16 cellular contexts compared by ENCODE assay signal in the genomic region with DNA sequence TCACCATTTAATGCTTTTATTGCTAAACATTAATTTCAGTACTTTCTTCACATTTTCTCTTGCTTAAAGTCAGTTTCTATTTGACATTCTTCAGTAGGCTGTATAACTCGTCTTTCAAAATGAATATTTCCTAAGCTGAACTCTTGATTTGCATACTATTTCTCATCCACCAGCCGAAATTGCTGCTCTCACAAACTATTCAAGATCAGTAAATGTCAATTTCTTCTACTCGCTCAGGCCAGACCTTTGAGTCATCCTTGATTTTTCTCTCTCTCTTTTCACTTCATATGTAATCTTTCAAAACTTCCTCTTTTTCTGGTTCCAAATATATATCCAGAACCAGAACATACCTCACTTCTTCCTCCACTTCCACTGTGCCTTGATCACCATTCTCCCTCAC.
DNase-seq lines count a peak whose midpoint lies in the region; ATAC-seq and TF ChIP-seq lines count a peak whose summit lies in the region.
"Had no signal": no experiment of that assay in that cellular context is flagged by ENCODE, and none has a peak within 500 bp of the region (broad histone marks: within the 10 kb centered on the region; RNA-seq: fewer than 3 reads in every experiment).

No MANE protein-coding gene starts in this region.

- H3K27me3 ChIP-seq in GM23248 (replicated peaks; ENCODE audit: insufficient read depth) (no peaks in the 10 kb centered on the region), colonic mucosa (no peaks in the 10 kb centered on the region)
- H3K27me3 ChIP-seq: SJCRH30 had no signal

- H3K79me2 ChIP-seq in GM23248 (ENCODE audit: insufficient read depth): no peaks in the 10 kb centered on the region

- H3K4me3 ChIP-seq in GM23248: no peak overlapping the region
- no peak overlapping the region for H3K4me3 ChIP-seq in colonic mucosa
- H3K4me3 ChIP-seq: K562, SJCRH30 had no signal

- no peak overlapping the region for H3K27ac ChIP-seq in GM23248
- no peak overlapping the region for H3K27ac ChIP-seq in colonic mucosa
- H3K27ac ChIP-seq: SJCRH30 had no signal

- H3K4me1 ChIP-seq in GM23248 (ENCODE audit: insufficient read depth) (no peaks in the 10 kb centered on the region), colonic mucosa (no peaks in the 10 kb centered on the region)
- H3K4me1 ChIP-seq: Caco-2, SJCRH30 had no signal

- whole genome bisulfite sequencing in GM23248 (ENCODE audit: low coverage in 1 of 2, low lambda C conversion rate in 2 of 2, missing lambda C conversion rate in 2 of 2), 2 experiments: 87 to 89% methylated on average over 3 of the region's 3 CpGs

- ATAC-seq in GM18861 (IDR thresholded peaks at IDR 0.05; ENCODE audit: unreplicated experiment) (peak; percentile 89), HG02981 (IDR thresholded peaks at IDR 0.05; ENCODE audit: unreplicated experiment) (peak; percentile 49), HG03520 (IDR thresholded peaks at IDR 0.05; ENCODE audit: unreplicated experiment) (no peak)
- ATAC-seq in stimulated activated naive CD8-positive, alpha-beta T cell treated with anti-CD3 and anti-CD28 coated beads, Interleukin-15, Interleukin-2, amounts not matched to agents 100 U/mL and 50 U/mL, for 24 hours: no peak
- ATAC-seq: K562, T-cell had no signal

- no peaks in the 10 kb centered on the region for H3K36me3 ChIP-seq in GM23248 (ENCODE audit: low read depth)
- no peaks in the 10 kb centered on the region for H3K36me3 ChIP-seq in colonic mucosa
- H3K36me3 ChIP-seq: SJCRH30 had no signal

- H2AFZ ChIP-seq in GM23248: peak overlapping the region; percentile 52; the same call in 1 of the 2 replicates

- no peaks in the 10 kb centered on the region for H4K20me1 ChIP-seq in GM23248 (ENCODE audit: insufficient read depth)

- no peaks in the 10 kb centered on the region for H3K9me3 ChIP-seq in GM23248 (ENCODE audit: low read depth)
- H3K9me3 ChIP-seq in colonic mucosa: no peaks in the 10 kb centered on the region
- H3K9me3 ChIP-seq: Caco-2, SJCRH30 had no signal

- DNase-seq in GM23248 (no peak), SIG-M5 (lab: John Stamatoyannopoulos, UW) (peak; percentile 22), D341Med (ENCODE audit: low spot score) (no peak), colonic mucosa (no peak)
- no peak for DNase-seq in stimulated activated naive CD8-positive, alpha-beta T cell treated with anti-CD3 and anti-CD28 coated beads, Interleukin-15, Interleukin-2, amounts not matched to agents 100 U/mL and 50 U/mL, for 24 hours
- DNase-seq: Caco-2, DMS79 treated with DMSO at 0.1 percent for 48 hours, NCI-H187 treated with DMSO at 0.1 percent for 48 hours, NCI-H2171 treated with DMSO at 0.1 percent for 48 hours, NCI-H510A, SJCRH30, T-cell had no signal

- in situ Hi-C loops in GM23248 (cut with MboI): no loop called here

- no peak overlapping the region for H3K4me2 ChIP-seq in GM23248 (ENCODE audit: unreplicated experiment)

- no peaks in the 10 kb centered on the region for H3K9me2 ChIP-seq in GM23248 (ENCODE audit: insufficient read depth)

- no peak for TF ChIP-seq CTCF in colonic mucosa (IDR thresholded peaks at IDR 0.05)

- H3K9ac ChIP-seq in GM23248 (no peak overlapping the region), colonic mucosa (ENCODE audit: low read depth in 2 of 2, low read length in 2 of 2) (no peak overlapping the region)

- intact Hi-C loops in colonic mucosa (cut with DNase I): no loop called here

- H3F3A ChIP-seq in GM23248 (ENCODE audit: insufficient read depth): no peaks in the 10 kb centered on the region

Comparison
In these comparisons a context has a peak if more than half of its experiments do, and no peak if none do; other contexts are left out.
1. ATAC-seq: peak in GM18861 (single experiment) and HG02981 (single experiment); none in stimulated activated naive CD8-positive, alpha-beta T cell treated with anti-CD3 and anti-CD28 coated beads, Interleukin-15, Interleukin-2, amounts not matched to agents 100 U/mL and 50 U/mL, for 24 hours (single experiment) and HG03520 (single experiment).